1 cellular context compared by ENCODE assay signal in genomic region chr3:125381314-125381713, GRCh38.
TF ChIP-seq lines count a peak whose summit lies in the region.

No MANE protein-coding gene starts in this region.

TF ChIP-seq in IMR-90, 13 proteins besides CTCF, POLR2A, EP300 and RAD21:
- TF ChIP-seq FOS (IDR thresholded peaks at IDR 0.05; ENCODE audit: low read depth, low read length) (no peak), CEBPB (IDR thresholded peaks at IDR 0.05; ENCODE audit: low read depth, low read length) (peak; percentile 72)
